In the genomic region with DNA sequence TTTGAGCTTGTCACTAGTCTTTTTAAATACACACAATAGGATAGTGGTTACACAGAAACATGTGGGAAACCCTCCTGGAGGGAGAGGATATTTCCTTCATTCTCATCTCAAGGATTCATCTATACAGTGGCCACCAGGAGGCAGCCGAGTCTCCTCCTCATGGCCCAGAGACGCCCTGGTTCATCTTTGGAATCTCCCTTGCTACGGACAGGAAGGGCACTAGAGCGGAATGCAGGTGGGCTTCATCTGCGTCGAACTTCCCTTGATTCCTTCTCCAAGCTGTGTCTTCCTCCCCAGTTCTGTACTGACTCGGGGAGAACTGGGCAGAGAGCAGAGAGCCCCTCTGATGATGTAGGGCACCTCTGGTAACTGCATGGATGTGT, we compare ENCODE assay signal across 8 cellular contexts.
DNase-seq lines count a peak whose midpoint lies in the region; ATAC-seq, FAIRE-seq and TF ChIP-seq lines count a peak whose summit lies in the region.
"Not testable (repeated sequence)": the region's sequence is repeated elsewhere in the genome, so short reads cannot be mapped to it uniquely, and the experiment has no call there.

No MANE protein-coding gene starts in this region.

- not testable (repeated sequence) for H3K79me2 ChIP-seq in smooth muscle cell (ENCODE audit: low read depth)

- TF ChIP-seq RAD21 in A549 (conservative IDR thresholded peaks at IDR 0.05 in 1 of 2, IDR thresholded peaks at IDR 0.05 in 1 of 2) = not testable (repeated sequence)

- not testable (repeated sequence) for TF ChIP-seq POLR2A in A549 (IDR thresholded peaks at IDR 0.05; ENCODE audit: low read length)

- not testable (repeated sequence) for DNase-seq in A549 (ENCODE audit: low read depth in 1 of 2, low spot score in 1 of 2); WERI-Rb-1; bronchial epithelial cell (ENCODE audit: low read depth); fibroblast of pulmonary artery (ENCODE audit: low read depth); smooth muscle cell (lab: John Stamatoyannopoulos, UW; ENCODE audit: unreplicated experiment)

- not testable (repeated sequence) for H3F3A ChIP-seq in smooth muscle cell (ENCODE audit: low read depth)

- 79% methylated on average over 7 of the region's 7 CpGs for WGBS in A549 (ENCODE audit: missing lambda C conversion rate)
- 80 to 85% methylated on average over 6 of the region's 7 CpGs for WGBS in mesodermal cell (ENCODE audit: insufficient coverage in 2 of 2), 2 experiments
- 82% methylated on average over 7 of the region's 7 CpGs for WGBS in smooth muscle cell (ENCODE audit: low lambda C conversion rate)

- POLR2A ChIA-PET in A549 (lab: Yijun Ruan, JAX) = not testable (repeated sequence)

- not testable (repeated sequence) for TF ChIP-seq CTCF in A549 (IDR thresholded peaks at IDR 0.05)
- TF ChIP-seq CTCF in GM12874 (IDR thresholded peaks at IDR 0.05; ENCODE audit: insufficient read depth, low read depth, low read length) (0 out of 2 replicates have a peak, but pooled peaks have one; percentile 2), LNCAP (IDR thresholded peaks at IDR 0.05) (peak; percentile 59), WERI-Rb-1 (IDR thresholded peaks at IDR 0.05; ENCODE audit: low read depth, low read length) (0 out of 2 replicates have a peak, but pooled peaks have one; percentile 5), bronchial epithelial cell (IDR thresholded peaks at IDR 0.05; ENCODE audit: insufficient read depth, low read length, severe bottlenecking) (peak; percentile 10), fibroblast of pulmonary artery (IDR thresholded peaks at IDR 0.05; ENCODE audit: low read length, missing control alignments) (peak; percentile 9), smooth muscle cell (IDR thresholded peaks at IDR 0.05; ENCODE audit: borderline replicate concordance, insufficient read depth, poor library complexity, severe bottlenecking) (peak; percentile 15)

- not testable (repeated sequence) for H3K27ac ChIP-seq in A549, WERI-Rb-1
- H3K27ac ChIP-seq in mesodermal cell (ENCODE audit: low read depth, low read length, severe bottlenecking) = peak overlapping the region; percentile 57
- H3K27ac ChIP-seq in smooth muscle cell (ENCODE audit: low read depth) = peak overlapping the region; percentile 25

- H3K36me3 ChIP-seq in WERI-Rb-1; bronchial epithelial cell (ENCODE audit: control insufficient read depth, insufficient read depth, low read length); smooth muscle cell (ENCODE audit: low read depth): not testable (repeated sequence)
- peaks cover 73% of the 10 kb centered on the region for H3K36me3 ChIP-seq in mesodermal cell (ENCODE audit: control insufficient read depth, insufficient read depth, low read length)

- CTCF ChIA-PET in A549 (lab: Yijun Ruan, JAX) = interaction anchor here (0.7 to 3.0 kb wide), 4 partner anchors 9 to 21 kb away, joined by 3 to 22 read pairs (median 4); no protein-coding TSS in a partner anchor

- ATAC-seq in A549 = peak; percentile 80 to 86

- H3K4me3 ChIP-seq in A549; WERI-Rb-1 (ENCODE audit: low read depth, low read length); bronchial epithelial cell (ENCODE audit: low read depth, low read length); fibroblast of pulmonary artery (replicated peaks; ENCODE audit: low read depth, low read length); mesodermal cell (ENCODE audit: extremely low read depth, insufficient read depth, low read length, poor library complexity, severe bottlenecking); smooth muscle cell: not testable (repeated sequence)

- not testable (repeated sequence) for H3K27me3 ChIP-seq in WERI-Rb-1 (ENCODE audit: insufficient read depth, low read depth, severe bottlenecking); bronchial epithelial cell (ENCODE audit: control insufficient read depth, insufficient read depth, low read length); smooth muscle cell (ENCODE audit: low read depth)

- not testable (repeated sequence) for H3K9ac ChIP-seq in smooth muscle cell (ENCODE audit: low read depth)

- not testable (repeated sequence) for TF ChIP-seq EP300 in A549 (IDR thresholded peaks at IDR 0.05)

- not testable (repeated sequence) for FAIRE-seq in A549 (lab: Jason Lieb, UNC); bronchial epithelial cell (lab: Jason Lieb, UNC)

- H4K20me1 ChIP-seq in smooth muscle cell (ENCODE audit: low read depth) = not testable (repeated sequence)

- not testable (repeated sequence) for H2AFZ ChIP-seq in smooth muscle cell (ENCODE audit: low read depth)

- H3K4me2 ChIP-seq in A549, smooth muscle cell: not testable (repeated sequence)

- not testable (repeated sequence) for H3K4me1 ChIP-seq in A549; smooth muscle cell (ENCODE audit: low read depth)
- peaks cover 29% of the 10 kb centered on the region for H3K4me1 ChIP-seq in mesodermal cell (ENCODE audit: control insufficient read depth, insufficient read depth, low read length, poor library complexity, severe bottlenecking)

- H3K9me3 ChIP-seq in A549; WERI-Rb-1 (ENCODE audit: severe bottlenecking); mesodermal cell (ENCODE audit: control insufficient read depth, low read length); smooth muscle cell (replicated peaks; ENCODE audit: low read depth): not testable (repeated sequence)
